ENCODE assay signal across 8 cellular contexts in the genomic region with DNA sequence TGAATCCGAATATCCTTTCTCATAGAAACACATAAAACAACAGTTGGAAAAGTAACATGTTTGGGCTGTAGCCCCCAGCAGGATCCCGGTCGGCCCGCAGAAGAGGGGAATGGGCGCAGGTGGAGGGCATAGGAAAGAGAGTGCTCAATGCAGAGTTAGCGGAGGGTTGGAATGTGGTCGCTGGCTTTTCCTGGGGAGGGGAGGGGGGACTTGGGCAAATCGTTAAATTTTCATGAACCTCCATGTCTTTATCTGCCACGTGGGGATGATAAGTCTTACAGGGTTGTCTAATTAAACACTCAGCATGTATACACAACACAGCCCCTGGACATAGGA. TPM values are rescaled to one million over a fixed set of nuclear protein-coding genes. Genes with fewer than 3 reads are reported as not detected.
DNase-seq lines count a peak whose midpoint lies in the region; ATAC-seq and TF ChIP-seq lines count a peak whose summit lies in the region.

No MANE protein-coding gene starts in this region.

- DNase-seq in T-helper 2 cell treated with Interferon-gamma antibody and Interleukin-4, amounts not matched to agents 5 μg/mL and 100 μg/mL, for 36 hours (ENCODE audit: low spot score): no peak
- DNase-seq in T-helper 2 cell (no peak), kidney epithelial cell (ENCODE audit: low read depth) (no peak), thoracic aorta (ENCODE audit: low spot score) (no peak), SW480 (ENCODE audit: low spot score) (no peak), inferior parietal cortex (ENCODE audit: extremely low spot score) (no peak), pons (ENCODE audit: low spot score) (no peak)
- no peak for DNase-seq in activated naive CD8-positive, alpha-beta T cell treated with anti-CD3 and anti-CD28 coated beads, Interleukin-2, amount 10 ng/mL, durations not matched to agents 7 days and 5 days

- H3K27ac Mint-ChIP-seq in T-helper 2 cell treated with Interferon-gamma antibody and Interleukin-4, amounts not matched to agents 5 μg/mL and 100 μg/mL, for 36 hours: peak overlapping the region; percentile 85
- H3K27ac Mint-ChIP-seq in activated naive CD8-positive, alpha-beta T cell treated with anti-CD3 and anti-CD28 coated beads, Interleukin-2, amount 10 ng/mL, durations not matched to agents 7 days and 5 days: peak overlapping the region; percentile 91

- peaks cover 9% of the 10 kb centered on the region for H3K27me3 Mint-ChIP-seq in T-helper 2 cell treated with Interferon-gamma antibody and Interleukin-4, amounts not matched to agents 5 μg/mL and 100 μg/mL, for 36 hours (ENCODE audit: low read depth)
- peaks cover 5% of the 10 kb centered on the region for H3K27me3 Mint-ChIP-seq in activated naive CD8-positive, alpha-beta T cell treated with anti-CD3 and anti-CD28 coated beads, Interleukin-2, amount 10 ng/mL, durations not matched to agents 7 days and 5 days

- POLR2A ChIA-PET in activated naive CD8-positive, alpha-beta T cell treated with anti-CD3 and anti-CD28 coated beads, Interleukin-2, amount 10 ng/mL, durations not matched to agents 7 days and 5 days (lab: Charles Lee): interaction anchor here (2.0 kb wide), 1 partner anchor 60 kb away, joined by 11 read pairs; a partner anchor contains a TSS

- no peaks in the 10 kb centered on the region for H3K9me3 Mint-ChIP-seq in T-helper 2 cell treated with Interferon-gamma antibody and Interleukin-4, amounts not matched to agents 5 μg/mL and 100 μg/mL, for 36 hours
- no peaks in the 10 kb centered on the region for H3K9me3 Mint-ChIP-seq in activated naive CD8-positive, alpha-beta T cell treated with anti-CD3 and anti-CD28 coated beads, Interleukin-2, amount 10 ng/mL, durations not matched to agents 7 days and 5 days

- no peaks in the 10 kb centered on the region for H3K9me3 ChIP-seq in thoracic aorta

- H3K4me1 ChIP-seq in thoracic aorta (ENCODE audit: control insufficient read depth in 1 of 2, low read depth in 2 of 2): peaks cover 14 to 21% of the 10 kb centered on the region in 2 donors

- H3K36me3 ChIP-seq in kidney epithelial cell (ENCODE audit: control insufficient read depth, insufficient read depth, low read length): no peaks in the 10 kb centered on the region
- no peaks in the 10 kb centered on the region for H3K36me3 ChIP-seq in thoracic aorta

- H3K4me3 ChIP-seq in kidney epithelial cell (ENCODE audit: low read depth, low read length) (peak overlapping the region; percentile 73), thoracic aorta (peak overlapping the region; percentile 88)

- H3K27ac ChIP-seq in thoracic aorta: peak overlapping the region; percentile 67 to 94

- peaks cover 9% of the 10 kb centered on the region for H3K36me3 Mint-ChIP-seq in T-helper 2 cell treated with Interferon-gamma antibody and Interleukin-4, amounts not matched to agents 5 μg/mL and 100 μg/mL, for 36 hours (ENCODE audit: low read depth)
- H3K36me3 Mint-ChIP-seq in activated naive CD8-positive, alpha-beta T cell treated with anti-CD3 and anti-CD28 coated beads, Interleukin-2, amount 10 ng/mL, durations not matched to agents 7 days and 5 days: peaks cover 8% of the 10 kb centered on the region

- no peak for ATAC-seq in activated naive CD8-positive, alpha-beta T cell treated with anti-CD3 and anti-CD28 coated beads, Interleukin-2, amount 10 ng/mL, durations not matched to agents 7 days and 5 days (ENCODE audit: low read depth)
- no peak for ATAC-seq in thoracic aorta (ENCODE audit: insufficient number of reproducible peaks, low FRiP score, low read depth)

- H3K27me3 ChIP-seq in kidney epithelial cell (ENCODE audit: control insufficient read depth, insufficient read depth, low read length) (no peaks in the 10 kb centered on the region), thoracic aorta (replicated peaks; ENCODE audit: insufficient read depth) (no peaks in the 10 kb centered on the region)

- TF ChIP-seq CTCF in kidney epithelial cell (IDR thresholded peaks at IDR 0.05; ENCODE audit: insufficient read depth, low read length, poor library complexity, severe bottlenecking): no peak
- TF ChIP-seq CTCF in thoracic aorta (IDR thresholded peaks at IDR 0.05): no peak

- peak overlapping the region; percentile 86 for H3K4me3 Mint-ChIP-seq in T-helper 2 cell treated with Interferon-gamma antibody and Interleukin-4, amounts not matched to agents 5 μg/mL and 100 μg/mL, for 36 hours
- H3K4me3 Mint-ChIP-seq in activated naive CD8-positive, alpha-beta T cell treated with anti-CD3 and anti-CD28 coated beads, Interleukin-2, amount 10 ng/mL, durations not matched to agents 7 days and 5 days: peak overlapping the region; percentile 87

- H3K4me1 Mint-ChIP-seq in T-helper 2 cell treated with Interferon-gamma antibody and Interleukin-4, amounts not matched to agents 5 μg/mL and 100 μg/mL, for 36 hours (ENCODE audit: low read depth): peaks cover 26% of the 10 kb centered on the region
- peaks cover 20% of the 10 kb centered on the region for H3K4me1 Mint-ChIP-seq in activated naive CD8-positive, alpha-beta T cell treated with anti-CD3 and anti-CD28 coated beads, Interleukin-2, amount 10 ng/mL, durations not matched to agents 7 days and 5 days

RNA-seq across cellular contexts. Expression of a gene that starts 0.4 kb away (rescaled TPM):
- 10 to 100 TPM; 14.2 to 16.7 TPM for total RNA-seq in activated naive CD8-positive, alpha-beta T cell treated with anti-CD3 and anti-CD28 coated beads, Interleukin-2, amount 10 ng/mL, durations not matched to agents 7 days and 5 days
- total RNA-seq in kidney epithelial cell (3.4 and 3.5 TPM in 2 replicates), thoracic aorta (10 to 100 TPM; 10.8 to 16.4 TPM)
